3 cellular contexts compared by ENCODE assay signal in genomic region chr11:86749376-86749775, GRCh38.
A peak's percentile ranks its signal among the peaks of the same experiment; 100 is the strongest.
TF ChIP-seq lines count a peak whose summit lies in the region.

No MANE protein-coding gene starts in this region.

TF ChIP-seq in A549, 52 proteins besides CTCF, POLR2A, EP300 and RAD21:
- 0 out of 3 replicates have a peak, but pooled peaks have one; percentile 21 for TF ChIP-seq SMC3 (IDR thresholded peaks at IDR 0.05)
- TF ChIP-seq EHF (CRISPR knock-in tag; IDR thresholded peaks at IDR 0.05): no peak
- 0 out of 2 replicates have a peak, but pooled peaks have one; percentile 57 for TF ChIP-seq EHMT2 (IDR thresholded peaks at IDR 0.05; ENCODE audit: low read depth)

TF ChIP-seq in HCT116, 20 proteins besides CTCF, POLR2A, EP300 and RAD21:
- TF ChIP-seq EGR1 (IDR thresholded peaks at IDR 0.05; ENCODE audit: low read depth) (no peak), SIN3A (IDR thresholded peaks at IDR 0.05; ENCODE audit: low read depth) (no peak)

TF ChIP-seq in WTC11, 78 proteins besides CTCF, POLR2A, EP300 and RAD21:
- TF ChIP-seq ATF3 (CRISPR knock-in tag; conservative IDR thresholded peaks at IDR 0.05): no peak
TF ChIP-seq in WTC11: peak in this region for 0.
